25 cellular contexts compared by ENCODE assay signal in genomic region chr22:39486951-39487825, GRCh38. TPM values are rescaled to one million over a fixed set of nuclear protein-coding genes. Genes with fewer than 3 reads are reported as not detected.
DNase-seq lines count a peak whose midpoint lies in the region; ATAC-seq, FAIRE-seq and TF ChIP-seq lines count a peak whose summit lies in the region.
"Had no signal": no experiment of that assay in that cellular context is flagged by ENCODE, and none has a peak within 500 bp of the region (broad histone marks: within the 10 kb centered on the region; RNA-seq: fewer than 3 reads in every experiment).

No MANE protein-coding gene starts in this region.

- H3K4me3 ChIP-seq in kidney (ENCODE audit: low read length in 2 of 2) (no peak overlapping the region), sigmoid colon (no peak overlapping the region), PC-3 (ENCODE audit: low read length) (no peak overlapping the region)
- H3K4me3 ChIP-seq: GM23338, ovary, SJCRH30, thyroid gland, vagina had no signal

- H2AFZ ChIP-seq in PC-3 (ENCODE audit: low read length): no peak overlapping the region
- H2AFZ ChIP-seq: GM23338 had no signal

- BruUV-seq in PC-3 (replicated peaks; lab: Mats Ljungman, UMichigan): no TSS peak

- intact Hi-C loops in kidney (cut with DNase I): no loop called here
- intact Hi-C loops in sigmoid colon (cut with DNase I): no loop called here
- intact Hi-C loops in PC-3 (cut with micrococcal nuclease): no loop called here

- no peak for TF ChIP-seq CTCF in kidney (IDR thresholded peaks at IDR 0.05; ENCODE audit: borderline replicate concordance, extremely low read depth, insufficient read depth)
- no peak for TF ChIP-seq CTCF in sigmoid colon (IDR thresholded peaks at IDR 0.05)
- TF ChIP-seq CTCF in PC-3 (conservative IDR thresholded peaks at IDR 0.05; ENCODE audit: low read depth, low read length): no peak

- no peak for FAIRE-seq in kidney (lab: Jason Lieb, UNC)
- FAIRE-seq: G401.6 had no signal

- no peaks in the 10 kb centered on the region for H3F3A ChIP-seq in PC-3 (ENCODE audit: low read length, unreplicated experiment)

- H3K27ac ChIP-seq in kidney (ENCODE audit: low read depth in 2 of 2, low read length in 2 of 2) (no peak overlapping the region), sigmoid colon (no peak overlapping the region), PC-3 (ENCODE audit: low read length) (no peak overlapping the region)
- H3K27ac ChIP-seq: ovary, SJCRH30, thyroid gland, vagina had no signal

- H3K9ac ChIP-seq in kidney (ENCODE audit: low read length in 2 of 2): no peak overlapping the region
- no peak overlapping the region for H3K9ac ChIP-seq in PC-3 (ENCODE audit: low read length)

- H3K4me1 ChIP-seq in kidney (ENCODE audit: control insufficient read depth in 1 of 2, insufficient read depth in 1 of 2, low read depth in 1 of 2, low read length in 2 of 2) (peaks cover 2 to 4% of the 10 kb centered on the region in 2 donors), sigmoid colon (no peaks in the 10 kb centered on the region), PC-3 (ENCODE audit: insufficient read depth, low read length) (no peaks in the 10 kb centered on the region)
- H3K4me1 ChIP-seq: thyroid gland, vagina had no signal

- TF ChIP-seq EP300 in sigmoid colon (IDR thresholded peaks at IDR 0.05): no peak

- H3K36me3 ChIP-seq in kidney (ENCODE audit: control insufficient read depth in 1 of 2, insufficient read depth in 2 of 2, low read length in 2 of 2) (no peaks in the 10 kb centered on the region), sigmoid colon (no peaks in the 10 kb centered on the region), PC-3 (ENCODE audit: low read depth, low read length) (no peaks in the 10 kb centered on the region)
- H3K36me3 ChIP-seq: ovary, SJCRH30, thyroid gland, vagina had no signal

- peak; percentile 40 for DNase-seq in GM03348 (ENCODE audit: low spot score)
- peak; percentile 74 for DNase-seq in cerebellum (ENCODE audit: low spot score)
- peak; percentile 72 for DNase-seq in kidney
- peak; percentile 56 for DNase-seq in sigmoid colon
- DNase-seq in NCI-H146 treated with DMSO at 0.1 percent for 48 hours (lab: John Stamatoyannopoulos, UW; ENCODE audit: unreplicated experiment): no peak
- DNase-seq in NCI-H345 (lab: John Stamatoyannopoulos, UW): no peak
- no peak for DNase-seq in PC-3
- DNase-seq: activated CD4-positive, alpha-beta T cell treated with anti-CD3 and anti-CD28 coated beads, Interleukin-2, amount 10 ng/mL, durations not matched to agents 7 days and 5 days; activated gamma-delta T cell; activated naive CD8-positive, alpha-beta T cell treated with anti-CD3 and anti-CD28 coated beads for 36 hours; activated T-cell treated with anti-CD3 and anti-CD28 coated beads, Interleukin-2, amount 50 U/mL, for 24 hours; IMR-90; MV-4-11; NCI-H146; NCI-H446; NCI-H82; ovary; SJCRH30; stimulated activated CD8-positive, alpha-beta memory T cell treated with anti-CD3 and anti-CD28 coated beads, Interleukin-4, amount 100 ng/mL, for 48 hours; T1000; thyroid gland had no signal

- no peaks in the 10 kb centered on the region for H4K20me1 ChIP-seq in PC-3 (ENCODE audit: low read length)

- H3K27me3 ChIP-seq in sigmoid colon (no peaks in the 10 kb centered on the region), PC-3 (ENCODE audit: low read length) (no peaks in the 10 kb centered on the region)
- H3K27me3 ChIP-seq: ovary, SJCRH30, thyroid gland, vagina had no signal

- no peak for TF ChIP-seq POLR2A in sigmoid colon (IDR thresholded peaks at IDR 0.05)

- CTCF ChIA-PET in PC-3 (lab: Charles Lee): interaction anchor here (0.6 kb wide), 1 partner anchor 87 kb away, joined by 4 read pairs; the partner anchor contains the start of gene TAB1

- ATAC-seq in PC-3: no peak
- ATAC-seq: GM23338 had no signal

- H3K4me2 ChIP-seq in PC-3 (ENCODE audit: low read length): no peak overlapping the region
- H3K4me2 ChIP-seq: GM23338 had no signal

- H3K9me2 ChIP-seq in PC-3 (replicated peaks; ENCODE audit: low read length): no peaks in the 10 kb centered on the region

- POLR2A ChIA-PET in PC-3 (lab: Charles Lee; ENCODE audit: unreplicated experiment): no interaction called here

- H3K9me3 ChIP-seq in kidney (ENCODE audit: control insufficient read depth in 1 of 2, low read length in 2 of 2): no peaks in the 10 kb centered on the region
- H3K9me3 ChIP-seq in sigmoid colon: no peaks in the 10 kb centered on the region
- no peaks in the 10 kb centered on the region for H3K9me3 ChIP-seq in PC-3 (ENCODE audit: low read length)
- H3K9me3 ChIP-seq: ovary, SJCRH30, thyroid gland, vagina had no signal

- H3K79me2 ChIP-seq in PC-3 (ENCODE audit: low read length): no peaks in the 10 kb centered on the region

- 82 to 91% methylated on average over 45 of the region's 45 CpGs for WGBS in sigmoid colon, 2 donors

RNA-seq across cellular contexts. Expression of gene MIEF1, which starts 14.9 kb away (rescaled TPM):
- 24.8 TPM for total RNA-seq in cerebellum
- total RNA-seq in kidney: 27.9 TPM
- 13.0 TPM for polyA plus RNA-seq in kidney (ENCODE audit: insufficient read depth, low read depth, low replicate concordance)
- total RNA-seq in sigmoid colon: 10 to 100 TPM; 11.8 to 19.7 (median 14.2) TPM
- polyA plus RNA-seq in sigmoid colon: 10 to 100 TPM in 2 of 3 donors, 1 to 10 TPM in 1; 9.0 to 25.4 (median 11.6) TPM
- total RNA-seq in PC-3 (2014; rRNA removed): 22.1 and 23.2 TPM in 2 replicates

RNA-seq across cellular contexts. Expression of gene MGAT3, which starts 30.4 kb away (rescaled TPM):
- total RNA-seq in cerebellum (26.0 TPM), kidney (5.4 TPM), sigmoid colon (1 to 10 TPM in 3 of 4 donors, under 1 TPM in 1; 0.99 to 1.4 (median 1.2) TPM), PC-3 (2014; rRNA removed) (0.06 TPM in 1 of 2 replicates, not detected in the other)
- polyA plus RNA-seq in kidney (ENCODE audit: insufficient read depth, low read depth, low replicate concordance) (2.7 TPM), sigmoid colon (1 to 10 TPM in 1 of 3 donors, under 1 TPM in 2; 0.60 to 8.1 (median 0.92) TPM)
- total RNA-seq: lung microvascular endothelial cell, SJCRH30 had no signal

RNA-seq across cellular contexts. Expression of gene ATF4, which starts 33.2 kb away (rescaled TPM):
- total RNA-seq in cerebellum (70.2 TPM), kidney (261 TPM), sigmoid colon (100 to 1,000 TPM; 483 to 651 (median 631) TPM), PC-3 (2014; rRNA removed) (230 and 240 TPM in 2 replicates)
- polyA plus RNA-seq in kidney (ENCODE audit: insufficient read depth, low read depth, low replicate concordance) (293 TPM), sigmoid colon (100 to 1,000 TPM; 423 to 446 (median 444) TPM)

RNA-seq across cellular contexts. Expression of gene RPS19BP1, which starts 45.4 kb away (rescaled TPM):
- 18.0 TPM for total RNA-seq in cerebellum
- 51.8 TPM for total RNA-seq in kidney
- 180 TPM for polyA plus RNA-seq in kidney (ENCODE audit: insufficient read depth, low read depth, low replicate concordance)
- 100 to 1,000 TPM; 148 to 217 (median 189) TPM for total RNA-seq in sigmoid colon
- polyA plus RNA-seq in sigmoid colon: 100 to 1,000 TPM; 176 to 180 (median 180) TPM
- 253 and 320 TPM in 2 replicates for total RNA-seq in PC-3 (2014; rRNA removed)

Comparison
In these comparisons a context has a peak if more than half of its experiments do, and no peak if none do; other contexts are left out.
1. DNase-seq: peak in GM03348 (single experiment), cerebellum (single experiment), kidney (single experiment) and sigmoid colon (single experiment); none in NCI-H146 treated with DMSO at 0.1 percent for 48 hours (single experiment), NCI-H345 (single experiment) and PC-3 (single experiment).